14 cellular contexts compared by ENCODE assay signal in genomic region chr4:71132486-71132885, GRCh38.
"Had no signal": no experiment of that assay in that cellular context is flagged by ENCODE, and none has a peak within 500 bp of the region (broad histone marks: within the 10 kb centered on the region; RNA-seq: fewer than 3 reads in every experiment).

No MANE protein-coding gene starts in this region.

- H3K4me3 Mint-ChIP-seq: activated T-helper 17 cell treated with anti-CD3 and anti-CD28 coated beads, Interleukin-2, amount 50 U/mL, for 72 hours; natural killer cell treated with Interleukin-12 subunit alpha and Interleukin-12 subunit beta and Interleukin-15 and Interleukin-18, amount 100 ng/mL, for 72 hours; stimulated activated naive CD8-positive, alpha-beta T cell treated with anti-CD3 and anti-CD28 coated beads, Interleukin-15, Interleukin-2, amounts not matched to agents 100 ng/mL and 50 ng/mL, for 24 hours; T-cell; type B pancreatic cell had no signal

- H3K4me3 ChIP-seq: cardiac muscle cell, right lobe of liver had no signal

- H3K9me3 Mint-ChIP-seq: activated T-helper 17 cell treated with anti-CD3 and anti-CD28 coated beads, Interleukin-2, amount 50 U/mL, for 72 hours; natural killer cell treated with Interleukin-12 subunit alpha and Interleukin-12 subunit beta and Interleukin-15 and Interleukin-18, amount 100 ng/mL, for 72 hours; stimulated activated naive CD8-positive, alpha-beta T cell treated with anti-CD3 and anti-CD28 coated beads, Interleukin-15, Interleukin-2, amounts not matched to agents 100 ng/mL and 50 ng/mL, for 24 hours; T-cell; type B pancreatic cell had no signal

- DNase-seq: activated CD4-positive, alpha-beta T cell treated with anti-CD3 and anti-CD28 coated beads, Interleukin-2, amount 50 U/mL, for 4 hours; activated CD4-positive, CD25-positive, alpha-beta regulatory T cell treated with anti-CD3 and anti-CD28 coated beads, Interleukin-2, amount 50 U/mL, for 72 hours; activated naive CD4-positive, alpha-beta T cell treated with Interleukin-2 at 50 U/mL for 16 hours; activated T-cell treated with anti-CD3 and anti-CD28 coated beads for 4 hours; erythroblast; foreskin keratinocyte; right lobe of liver; T-cell; T1000 had no signal

- H3K36me3 Mint-ChIP-seq: natural killer cell treated with Interleukin-12 subunit alpha and Interleukin-12 subunit beta and Interleukin-15 and Interleukin-18, amount 100 ng/mL, for 72 hours; T-cell; type B pancreatic cell had no signal

- H3K9me3 ChIP-seq: right lobe of liver had no signal

- H3K4me1 ChIP-seq: foreskin keratinocyte, right lobe of liver had no signal

- ATAC-seq: activated T-helper 17 cell treated with anti-CD3 and anti-CD28 coated beads, Interleukin-2, amount 50 U/mL, for 72 hours; foreskin keratinocyte; natural killer cell treated with Interleukin-12 subunit alpha and Interleukin-12 subunit beta and Interleukin-15 and Interleukin-18, amount 100 ng/mL, for 72 hours; right lobe of liver; T-cell had no signal

- H3K4me1 Mint-ChIP-seq: activated T-helper 17 cell treated with anti-CD3 and anti-CD28 coated beads, Interleukin-2, amount 50 U/mL, for 72 hours; T-cell had no signal

- H3K27ac ChIP-seq: cardiac muscle cell, foreskin keratinocyte, right lobe of liver had no signal

- H3K27ac Mint-ChIP-seq: activated T-helper 17 cell treated with anti-CD3 and anti-CD28 coated beads, Interleukin-2, amount 50 U/mL, for 72 hours; natural killer cell treated with Interleukin-12 subunit alpha and Interleukin-12 subunit beta and Interleukin-15 and Interleukin-18, amount 100 ng/mL, for 72 hours; stimulated activated naive CD8-positive, alpha-beta T cell treated with anti-CD3 and anti-CD28 coated beads, Interleukin-15, Interleukin-2, amounts not matched to agents 100 ng/mL and 50 ng/mL, for 24 hours; T-cell; type B pancreatic cell had no signal

- H3K36me3 ChIP-seq: cardiac muscle cell, right lobe of liver had no signal

- H3K27me3 ChIP-seq: cardiac muscle cell, foreskin keratinocyte, right lobe of liver had no signal

- H3K27me3 Mint-ChIP-seq: activated T-helper 17 cell treated with anti-CD3 and anti-CD28 coated beads, Interleukin-2, amount 50 U/mL, for 72 hours; natural killer cell treated with Interleukin-12 subunit alpha and Interleukin-12 subunit beta and Interleukin-15 and Interleukin-18, amount 100 ng/mL, for 72 hours; stimulated activated naive CD8-positive, alpha-beta T cell treated with anti-CD3 and anti-CD28 coated beads, Interleukin-15, Interleukin-2, amounts not matched to agents 100 ng/mL and 50 ng/mL, for 24 hours; type B pancreatic cell had no signal
